ENCODE assay signal across 8 cellular contexts in the genomic region with DNA sequence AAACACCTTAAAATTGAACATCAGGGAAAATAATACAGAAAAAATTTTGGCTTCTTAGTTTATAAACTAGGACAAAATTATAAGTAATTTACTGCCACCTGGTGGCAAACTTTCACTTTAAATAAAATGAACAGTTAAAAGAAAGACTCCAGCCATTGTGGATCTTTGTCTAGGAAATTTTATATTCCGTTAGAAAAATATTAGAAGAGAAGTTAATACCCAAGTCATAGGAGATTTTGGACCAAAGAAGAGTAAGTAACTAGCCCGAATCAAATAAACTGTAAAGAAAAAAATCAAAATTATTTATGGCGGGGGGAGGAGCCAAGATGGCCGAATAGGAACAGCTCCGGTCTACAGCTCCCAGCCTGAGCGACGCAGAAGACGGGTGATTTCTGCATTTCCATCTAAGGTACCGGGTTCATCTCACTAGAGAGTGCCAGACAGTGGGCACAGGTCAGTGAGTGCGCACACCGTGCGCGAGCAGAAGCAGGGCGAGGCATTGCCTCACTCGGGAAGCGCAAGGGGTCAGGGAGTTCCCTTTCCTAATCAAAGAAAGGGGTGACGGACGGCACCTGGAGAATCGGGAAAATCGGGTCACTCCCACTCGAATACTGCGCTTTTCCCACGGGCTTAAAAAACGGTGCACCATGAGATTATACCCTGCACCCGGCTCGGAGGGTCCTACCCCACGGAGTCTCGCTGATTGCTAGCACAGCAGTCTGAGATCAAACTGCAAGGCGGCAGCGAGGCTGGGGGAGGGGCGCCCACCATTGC.
DNase-seq lines count a peak whose midpoint lies in the region; ATAC-seq and TF ChIP-seq lines count a peak whose summit lies in the region.
"Not testable (repeated sequence)": the region's sequence is repeated elsewhere in the genome, so short reads cannot be mapped to it uniquely, and the experiment has no call there.

No MANE protein-coding gene starts in this region.

- not testable (repeated sequence) for H3K4me3 ChIP-seq in OCI-LY1 (ENCODE audit: low read depth, low read length, poor library complexity, severe bottlenecking)
- peak overlapping the region in 1 of 4 donors; percentile 36 for H3K4me3 ChIP-seq in esophagus muscularis mucosa
- peak overlapping the region; percentile 12 for H3K4me3 ChIP-seq in lower lobe of right lung
- H3K4me3 ChIP-seq in transverse colon = peak overlapping the region in 3 of 4 donors; percentile 18 to 38 (median 19)

- H3K36me3 ChIP-seq in OCI-LY1 (ENCODE audit: insufficient read depth, low read length); esophagus muscularis mucosa; lower lobe of right lung; transverse colon: not testable (repeated sequence)

- not testable (repeated sequence) for TF ChIP-seq EP300 in esophagus muscularis mucosa (IDR thresholded peaks at IDR 0.05); transverse colon (IDR thresholded peaks at IDR 0.05; ENCODE audit: low read depth)

- not testable (repeated sequence) for H3K4me1 Mint-ChIP-seq in activated T-helper 2 cell treated with anti-CD3 and anti-CD28 coated beads, Interferon-gamma antibody, Interleukin-2, Interleukin-4, amounts not matched to agents 10 μg/mL and 5 μg/mL and 100 μg/mL, durations not matched to agents 14 hours and 24 hours and 36 hours (ENCODE audit: low read depth)

- H4K20me1 ChIP-seq in OCI-LY1 (ENCODE audit: insufficient read depth, low read length) = not testable (repeated sequence)

- not testable (repeated sequence) for H3K27ac Mint-ChIP-seq in activated T-helper 2 cell treated with anti-CD3 and anti-CD28 coated beads, Interferon-gamma antibody, Interleukin-2, Interleukin-4, amounts not matched to agents 10 μg/mL and 5 μg/mL and 100 μg/mL, durations not matched to agents 14 hours and 24 hours and 36 hours

- WGBS in esophagus muscularis mucosa = 85% methylated on average over 13 of the region's 31 CpGs
- WGBS in transverse colon (ENCODE audit: low coverage in 1 of 2), 2 donors = 59 to 74% methylated on average over 7 to 24 of the region's 31 CpGs

- H3K4me1 ChIP-seq in OCI-LY1 (ENCODE audit: insufficient read depth, low read length, severe bottlenecking); esophagus muscularis mucosa; lower lobe of right lung; transverse colon: not testable (repeated sequence)

- H3K27ac ChIP-seq in OCI-LY1 (ENCODE audit: low read depth, low read length, poor library complexity, severe bottlenecking); esophagus muscularis mucosa (replicated peaks in 1 of 4); lower lobe of right lung: not testable (repeated sequence)
- H3K27ac ChIP-seq in transverse colon = peak overlapping the region in 2 of 4 donors; percentile 28 to 37

- ATAC-seq in HG03354 (IDR thresholded peaks at IDR 0.05; ENCODE audit: poor library complexity, severe bottlenecking, unreplicated experiment) = peak; percentile 57
- not testable (repeated sequence) for ATAC-seq in lower lobe of right lung

- intact Hi-C loops in activated T-helper 2 cell treated with anti-CD3 and anti-CD28 coated beads, Interferon-gamma antibody, Interleukin-2, Interleukin-4, amounts not matched to agents 10 μg/mL and 5 μg/mL and 100 μg/mL, durations not matched to agents 14 hours and 24 hours and 36 hours (cut with micrococcal nuclease) = loop anchor here (10.0 kb wide), 1 partner anchor 432 kb away; no protein-coding TSS in a partner anchor
- intact Hi-C loops in esophagus muscularis mucosa (cut with DNase I); lower lobe of right lung (cut with DNase I); transverse colon (cut with DNase I; ENCODE audit: low total_unique reads): not testable (repeated sequence)

- not testable (repeated sequence) for TF ChIP-seq POLR2A in esophagus muscularis mucosa (IDR thresholded peaks at IDR 0.05; ENCODE audit: low read depth); transverse colon (IDR thresholded peaks at IDR 0.05)

- not testable (repeated sequence) for H3K9ac ChIP-seq in OCI-LY1 (ENCODE audit: low read length)

- H3F3A ChIP-seq in OCI-LY1 (ENCODE audit: insufficient read depth, low read length) = not testable (repeated sequence)

- peak; percentile 57 for TF ChIP-seq CTCF in OCI-LY1 (IDR thresholded peaks at IDR 0.05; ENCODE audit: low read length)
- peak; percentile 11 to 39 (median 25) for TF ChIP-seq CTCF in esophagus muscularis mucosa (IDR thresholded peaks at IDR 0.05)
- peak; percentile 39 for TF ChIP-seq CTCF in lower lobe of right lung (IDR thresholded peaks at IDR 0.05)
- TF ChIP-seq CTCF in transverse colon (IDR thresholded peaks at IDR 0.05) = peak; percentile 30 to 49 (median 41)

- in situ Hi-C loops in transverse colon (cut with MboI; ENCODE audit: low pct_ligation_motif_present in 1 of 4, low pct_unique_long_range_greater_than_20kb in 1 of 4, low sequenced_read_pairs in 3 of 4) = not testable (repeated sequence)

- H3K27me3 ChIP-seq in OCI-LY1 (ENCODE audit: insufficient read depth, low read length); esophagus muscularis mucosa; lower lobe of right lung (ENCODE audit: low read depth); transverse colon: not testable (repeated sequence)

- not testable (repeated sequence) for H3K9me3 Mint-ChIP-seq in activated T-helper 2 cell treated with anti-CD3 and anti-CD28 coated beads, Interferon-gamma antibody, Interleukin-2, Interleukin-4, amounts not matched to agents 10 μg/mL and 5 μg/mL and 100 μg/mL, durations not matched to agents 14 hours and 24 hours and 36 hours

- H3K36me3 Mint-ChIP-seq in activated T-helper 2 cell treated with anti-CD3 and anti-CD28 coated beads, Interferon-gamma antibody, Interleukin-2, Interleukin-4, amounts not matched to agents 10 μg/mL and 5 μg/mL and 100 μg/mL, durations not matched to agents 14 hours and 24 hours and 36 hours (ENCODE audit: low read depth) = not testable (repeated sequence)

- DNase-seq in DMS153 (lab: John Stamatoyannopoulos, UW) (peak; percentile 70), NCI-H146 treated with DMSO at 0.1 percent for 48 hours (lab: John Stamatoyannopoulos, UW; ENCODE audit: unreplicated experiment) (peak; percentile 67)
- DNase-seq in activated T-helper 2 cell treated with anti-CD3 and anti-CD28 coated beads, Interferon-gamma antibody, Interleukin-2, Interleukin-4, amounts not matched to agents 10 μg/mL and 5 μg/mL and 100 μg/mL, durations not matched to agents 14 hours and 24 hours and 36 hours (ENCODE audit: low spot score); esophagus muscularis mucosa (ENCODE audit: extremely low spot score); lower lobe of right lung; transverse colon: not testable (repeated sequence)

- not testable (repeated sequence) for H3K27me3 Mint-ChIP-seq in activated T-helper 2 cell treated with anti-CD3 and anti-CD28 coated beads, Interferon-gamma antibody, Interleukin-2, Interleukin-4, amounts not matched to agents 10 μg/mL and 5 μg/mL and 100 μg/mL, durations not matched to agents 14 hours and 24 hours and 36 hours (ENCODE audit: low read depth)

- H3K79me2 ChIP-seq in OCI-LY1 (ENCODE audit: insufficient read depth, low read length) = not testable (repeated sequence)

- not testable (repeated sequence) for H3K9me2 ChIP-seq in OCI-LY1 (ENCODE audit: low read depth, low read length)

- not testable (repeated sequence) for H2AFZ ChIP-seq in OCI-LY1 (ENCODE audit: low read length)

- not testable (repeated sequence) for H3K9me3 ChIP-seq in OCI-LY1 (ENCODE audit: low read length); esophagus muscularis mucosa; lower lobe of right lung; transverse colon

- peak overlapping the region; percentile 35 for H3K4me3 Mint-ChIP-seq in activated T-helper 2 cell treated with anti-CD3 and anti-CD28 coated beads, Interferon-gamma antibody, Interleukin-2, Interleukin-4, amounts not matched to agents 10 μg/mL and 5 μg/mL and 100 μg/mL, durations not matched to agents 14 hours and 24 hours and 36 hours (ENCODE audit: low read depth)

- H3K4me2 ChIP-seq in OCI-LY1 (ENCODE audit: low read length) = not testable (repeated sequence)
